ENCODE assay signal across 9 cellular contexts in genomic region chr1:45512641-45513054, GRCh38. TPM values are rescaled to one million over a fixed set of nuclear protein-coding genes. Genes with fewer than 3 reads are reported as not detected.
DNase-seq lines count a peak whose midpoint lies in the region; ATAC-seq, FAIRE-seq and TF ChIP-seq lines count a peak whose summit lies in the region.
"Had no signal": no experiment of that assay in that cellular context is flagged by ENCODE, and none has a peak within 500 bp of the region (broad histone marks: within the 10 kb centered on the region; RNA-seq: fewer than 3 reads in every experiment).

No MANE protein-coding gene starts in this region.

- no peaks in the 10 kb centered on the region for H3K4me1 ChIP-seq in pancreas

- peak; percentile 27 to 66 (median 52) for TF ChIP-seq CTCF in pancreas (IDR thresholded peaks at IDR 0.05)

- 93 to 100% methylated on average over 1 of the region's 1 CpG for WGBS in pancreas, 2 donors

- peaks cover 6 to 69% (median 31%) of the 10 kb centered on the region in 3 donors for H3K36me3 ChIP-seq in pancreas

- no peak overlapping the region for H3K27ac ChIP-seq in pancreas
- H3K27ac ChIP-seq: SK-N-MC had no signal

- H3K4me3 ChIP-seq in pancreas: no peak overlapping the region
- H3K4me3 ChIP-seq: SK-N-MC had no signal

- intact Hi-C loops in pancreas (cut with DNase I) (loop anchor here in 1 of 3 donors (10.0 kb wide), 1 partner anchor 362 kb away; no protein-coding TSS in a partner anchor), posterior vena cava (cut with DNase I) (loop anchor here in 1 of 2 donors (10.0 kb wide), 1 partner anchor 1182 kb away; no protein-coding TSS in a partner anchor)

- H3K27me3 ChIP-seq in pancreas: no peaks in the 10 kb centered on the region

- peak; percentile 42 for FAIRE-seq in RCC 7860 (lab: Jason Lieb, UNC)
- FAIRE-seq in pancreas (lab: Jason Lieb, UNC): no peak

- DNase-seq in D341Med (ENCODE audit: low spot score): peak; percentile 72
- peak; percentile 66 for DNase-seq in HT1080 (ENCODE audit: low read depth)
- peak; percentile 63 for DNase-seq in RCC 7860 (ENCODE audit: low spot score)
- peak; percentile 9 for DNase-seq in activated T-helper 1 cell treated with Interleukin-2 at 50 U/mL for 16 hours (ENCODE audit: low read depth)
- DNase-seq in fibroblast of the conjunctiva (ENCODE audit: low read depth): peak; percentile 55
- DNase-seq in pancreas: peak in 5 of 6 donors; percentile 47 to 72 (median 50)
- no peak for DNase-seq in posterior vena cava (ENCODE audit: low spot score)
- DNase-seq in NCI-H187 treated with DMSO at 0.1 percent for 48 hours (lab: John Stamatoyannopoulos, UW): no peak

- peak; percentile 74 to 94 (median 88) for ATAC-seq in pancreas

- no peaks in the 10 kb centered on the region for H3K9me3 ChIP-seq in pancreas

RNA-seq across cellular contexts. Expression of gene PRDX1, which starts 9.0 kb away (rescaled TPM):
- total RNA-seq in HT1080 (2014; rRNA removed; shearing (Covaris generic)): 997 and 1,092 TPM in 2 replicates
- polyA plus RNA-seq in HT1080 (2015; cell fraction: cytosol; rRNA removed): 743 and 848 TPM in 2 replicates
- 558 and 687 TPM in 2 replicates for polyA plus RNA-seq in HT1080 (2015; cell fraction: nucleus; rRNA removed)
- total RNA-seq in pancreas (100 to 1,000 TPM in 2 of 6 donors, 10 to 100 TPM in 4; 49.3 to 124 (median 61.7) TPM), posterior vena cava (100 to 1,000 TPM; 255 to 329 TPM)
- polyA plus RNA-seq in pancreas: 100 to 1,000 TPM; 111 to 142 TPM

RNA-seq across cellular contexts. Expression of gene MMACHC, which starts 12.5 kb away (rescaled TPM):
- total RNA-seq in HT1080 (2014; rRNA removed; shearing (Covaris generic)): 8.5 and 20.0 TPM in 2 replicates
- polyA plus RNA-seq in HT1080 (2015; cell fraction: cytosol; rRNA removed): 5.6 TPM in 2 replicates
- polyA plus RNA-seq in HT1080 (2015; cell fraction: nucleus; rRNA removed): 6.3 and 6.6 TPM in 2 replicates
- total RNA-seq in pancreas: 1 to 10 TPM; 3.2 to 5.7 (median 4.0) TPM
- polyA plus RNA-seq in pancreas: 1 to 10 TPM; 1.2 to 1.5 TPM
- total RNA-seq in posterior vena cava: 1 to 10 TPM; 2.8 to 3.9 TPM

RNA-seq across cellular contexts. Expression of gene CCDC163, which starts 12.8 kb away (rescaled TPM):
- total RNA-seq in HT1080 (2014; rRNA removed; shearing (Covaris generic)): 1.4 and 2.3 TPM in 2 replicates
- polyA plus RNA-seq in HT1080 (2015; cell fraction: cytosol; rRNA removed): 2.8 and 3.3 TPM in 2 replicates
- 5.9 and 6.9 TPM in 2 replicates for polyA plus RNA-seq in HT1080 (2015; cell fraction: nucleus; rRNA removed)
- total RNA-seq in pancreas: 1 to 10 TPM; 1.2 to 4.0 (median 2.2) TPM
- 1 to 10 TPM; 3.2 to 4.6 TPM for polyA plus RNA-seq in pancreas
- 1 to 10 TPM; 2.5 to 2.9 TPM for total RNA-seq in posterior vena cava

RNA-seq across cellular contexts. Expression of gene TESK2, which starts 21.7 kb away (rescaled TPM):
- total RNA-seq in HT1080 (2014; rRNA removed; shearing (Covaris generic)): 0.71 and 0.73 TPM in 2 replicates
- 1.1 TPM in 2 replicates for polyA plus RNA-seq in HT1080 (2015; cell fraction: cytosol; rRNA removed)
- 0.54 and 0.90 TPM in 2 replicates for polyA plus RNA-seq in HT1080 (2015; cell fraction: nucleus; rRNA removed)
- 1 to 10 TPM; 1.9 to 3.6 (median 2.6) TPM for total RNA-seq in pancreas
- polyA plus RNA-seq in pancreas: 1 to 10 TPM; 1.5 to 3.2 TPM
- total RNA-seq in posterior vena cava: 1 to 10 TPM; 2.8 to 3.0 TPM

RNA-seq across cellular contexts. Expression of gene AKR1A1, which starts 38.0 kb away (rescaled TPM):
- 99.5 and 106 TPM in 2 replicates for total RNA-seq in HT1080 (2014; rRNA removed; shearing (Covaris generic))
- polyA plus RNA-seq in HT1080 (2015; cell fraction: cytosol; rRNA removed): 80.0 and 88.2 TPM in 2 replicates
- polyA plus RNA-seq in HT1080 (2015; cell fraction: nucleus; rRNA removed): 90.0 and 91.2 TPM in 2 replicates
- 100 to 1,000 TPM in 3 of 6 donors, 10 to 100 TPM in 3; 77.6 to 127 (median 110) TPM for total RNA-seq in pancreas
- polyA plus RNA-seq in pancreas: 100 to 1,000 TPM; 133 to 138 TPM
- 100 to 1,000 TPM in 1 of 2 donors, 10 to 100 TPM in 1; 97.2 to 119 TPM for total RNA-seq in posterior vena cava

Comparison
In these comparisons a context has a peak if more than half of its experiments do, and no peak if none do; other contexts are left out.
1. DNase-seq: peak in D341Med (single experiment), HT1080 (single experiment), RCC 7860 (single experiment), activated T-helper 1 cell treated with Interleukin-2 at 50 U/mL for 16 hours (single experiment), fibroblast of the conjunctiva (single experiment) and pancreas (5 of 6); none in posterior vena cava (single experiment) and NCI-H187 treated with DMSO at 0.1 percent for 48 hours (single experiment).